Comparison of ENCODE assay signal across 27 cellular contexts in the genomic region with DNA sequence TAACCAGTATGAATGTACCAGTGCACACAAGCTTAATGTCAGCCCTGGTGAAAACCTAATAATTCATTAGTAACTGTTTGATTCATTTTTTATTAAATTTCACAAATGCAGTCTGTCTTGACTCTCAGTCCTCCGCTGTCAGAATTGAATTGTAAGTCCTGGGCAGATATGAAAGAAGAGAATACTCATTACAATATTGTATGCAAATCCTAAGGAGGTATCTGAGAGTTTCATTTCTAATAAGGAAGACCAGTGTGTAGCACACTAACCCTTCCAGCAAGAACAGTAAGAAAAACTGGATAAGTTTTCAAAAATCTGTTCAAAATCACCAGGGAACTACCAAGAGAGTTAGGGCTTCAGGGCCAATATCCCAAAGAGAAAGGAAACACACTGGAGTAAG.
"Had no signal": no experiment of that assay in that cellular context is flagged by ENCODE, and none has a peak within 500 bp of the region (broad histone marks: within the 10 kb centered on the region; RNA-seq: fewer than 3 reads in every experiment).

No MANE protein-coding gene starts in this region.

- ATAC-seq: natural killer cell; right lobe of liver; stimulated activated memory B cell treated with anti-CD40 and anti-IgM and Interleukin-4, amounts not matched to agents 10 μg/mL and 1 μg/mL and 100 μg/mL, for 72 hours; stimulated activated naive CD8-positive, alpha-beta T cell treated with anti-CD3 and anti-CD28 coated beads, Interleukin-15, Interleukin-2, amounts not matched to agents 100 U/mL and 50 U/mL, for 24 hours had no signal

- H3K4me3 Mint-ChIP-seq: mesothelial cell of epicardium; naive B cell; natural killer cell; nephron progenitor cell; neural progenitor cell; stimulated activated memory B cell treated with anti-CD40 and anti-IgM and Interleukin-4, amounts not matched to agents 10 μg/mL and 1 μg/mL and 100 μg/mL, for 72 hours had no signal

- H3K27ac Mint-ChIP-seq: mesothelial cell of epicardium; naive B cell; natural killer cell; nephron progenitor cell; neural progenitor cell; progenitor cell of endocrine pancreas; stimulated activated memory B cell treated with anti-CD40 and anti-IgM and Interleukin-4, amounts not matched to agents 10 μg/mL and 1 μg/mL and 100 μg/mL, for 72 hours had no signal

- H3K36me3 ChIP-seq: left ventricle myocardium inferior, neural progenitor cell, neutrophil, ovary, right atrium auricular region, right lobe of liver, stomach, thyroid gland, transverse colon, upper lobe of left lung, vagina had no signal

- H3K9me3 ChIP-seq: left ventricle myocardium inferior, neutrophil, ovary, right atrium auricular region, right lobe of liver, stomach, testis, thyroid gland, transverse colon, upper lobe of left lung, vagina had no signal

- H3K36me3 Mint-ChIP-seq: mesothelial cell of epicardium; naive B cell; natural killer cell; neural progenitor cell; stimulated activated memory B cell treated with anti-CD40 and anti-IgM and Interleukin-4, amounts not matched to agents 10 μg/mL and 1 μg/mL and 100 μg/mL, for 72 hours had no signal

- H3K4me1 Mint-ChIP-seq: naive B cell; natural killer cell; nephron progenitor cell; stimulated activated memory B cell treated with anti-CD40 and anti-IgM and Interleukin-4, amounts not matched to agents 10 μg/mL and 1 μg/mL and 100 μg/mL, for 72 hours had no signal

- DNase-seq: islet precursor cell; left ventricle myocardium inferior; mesendoderm; naive B cell; natural killer cell; nephron progenitor cell; ovary; right lobe of liver; stimulated activated CD4-positive, alpha-beta T cell treated with anti-CD3 and anti-CD28 coated beads, Interleukin-1b, Interleukin-23, amount 100 ng/mL, for 48 hours; stimulated activated CD4-positive, alpha-beta T cell treated with anti-CD3 and anti-CD28 coated beads, Interleukin-2, amount 100 ng/mL, for 48 hours; stimulated activated CD4-positive, alpha-beta T cell treated with anti-CD3 and anti-CD28 coated beads, Interleukin-4, amount 100 ng/mL, for 4 hours; stimulated activated CD8-positive, alpha-beta memory T cell treated with anti-CD3 and anti-CD28 coated beads, Interleukin-4, amount 100 ng/mL, for 48 hours; stimulated activated naive CD8-positive, alpha-beta T cell treated with anti-CD3 and anti-CD28 coated beads, Interleukin-15, Interleukin-2, amounts not matched to agents 100 U/mL and 50 U/mL, for 24 hours; stomach; testis; thyroid gland; transverse colon; upper lobe of left lung had no signal

- H3K9me3 Mint-ChIP-seq: nephron progenitor cell; neural progenitor cell; stimulated activated memory B cell treated with anti-CD40 and anti-IgM and Interleukin-4, amounts not matched to agents 10 μg/mL and 1 μg/mL and 100 μg/mL, for 72 hours had no signal

- H3K27me3 ChIP-seq: neural progenitor cell, neutrophil, ovary, right atrium auricular region, right lobe of liver, stomach, testis, thyroid gland, transverse colon, upper lobe of left lung, vagina had no signal

- H3K27me3 Mint-ChIP-seq: naive B cell; progenitor cell of endocrine pancreas; stimulated activated memory B cell treated with anti-CD40 and anti-IgM and Interleukin-4, amounts not matched to agents 10 μg/mL and 1 μg/mL and 100 μg/mL, for 72 hours had no signal

- H3K4me2 ChIP-seq: neural progenitor cell, smooth muscle cell had no signal

- H3K9ac ChIP-seq: neural progenitor cell had no signal

- H3K27ac ChIP-seq: left ventricle myocardium inferior, neural progenitor cell, neutrophil, ovary, right atrium auricular region, right lobe of liver, stomach, testis, thyroid gland, transverse colon, upper lobe of left lung, vagina had no signal

- H2AFZ ChIP-seq: neural progenitor cell had no signal

- H3K4me3 ChIP-seq: left ventricle myocardium inferior, lung, neural progenitor cell, ovary, right atrium auricular region, right lobe of liver, smooth muscle cell, stomach, testis, thyroid gland, transverse colon, upper lobe of left lung, vagina had no signal
